In the genomic region with DNA sequence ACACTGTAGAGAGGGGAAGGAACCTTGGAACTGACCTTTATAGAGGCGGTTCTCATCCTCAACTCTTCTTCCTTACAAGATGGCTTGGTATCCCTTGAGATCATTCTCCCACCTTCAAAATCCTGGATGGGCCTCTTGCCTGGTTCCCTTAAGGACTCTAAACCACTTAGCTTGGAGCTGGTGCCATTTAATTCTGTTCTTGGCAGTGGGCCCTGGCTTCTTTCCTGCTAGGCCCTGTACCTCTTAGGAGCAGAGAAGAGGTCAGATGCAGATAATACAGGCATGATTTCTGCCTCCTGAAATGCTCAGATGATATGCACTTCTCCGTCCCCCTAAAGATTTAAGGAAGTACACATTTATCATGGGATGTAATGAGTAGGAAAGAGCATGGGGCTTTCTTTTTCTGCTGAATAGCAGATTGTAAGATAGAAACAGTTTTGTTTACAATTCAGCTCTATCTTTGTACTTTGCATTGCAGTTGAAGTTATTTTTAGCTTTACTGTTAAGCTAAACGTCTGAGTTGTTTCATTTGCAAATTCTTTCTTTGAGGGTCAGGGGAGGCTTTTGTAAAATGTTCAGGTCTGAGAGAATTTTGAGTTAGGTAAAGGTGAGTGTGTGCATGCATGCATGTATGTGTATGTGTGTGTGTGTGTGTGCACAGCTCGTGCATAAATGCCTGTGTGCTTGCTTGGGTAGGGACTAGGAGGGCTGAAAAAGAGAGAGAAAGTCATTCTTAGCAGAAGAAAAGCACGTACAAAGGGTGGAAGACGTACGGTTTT, we compare ENCODE assay signal across 8 cellular contexts.
DNase-seq lines count a peak whose midpoint lies in the region; ATAC-seq and TF ChIP-seq lines count a peak whose summit lies in the region.

No MANE protein-coding gene starts in this region.

- ATAC-seq in left lung (peak; percentile 85), GM18907 (IDR thresholded peaks at IDR 0.05; ENCODE audit: unreplicated experiment) (no peak)

- CTCF ChIA-PET in A673 (lab: Charles Lee): no interaction called here
- CTCF ChIA-PET in HEK293 (lab: Yijun Ruan, JAX): interaction anchor here (1.1 kb wide), 1 partner anchor 199 kb away, joined by 3 read pairs; no protein-coding TSS in a partner anchor

- H3K4me1 ChIP-seq in A673 (ENCODE audit: insufficient read depth, low read length, poor library complexity, severe bottlenecking) (peaks cover 9% of the 10 kb centered on the region), HEK293 (ENCODE audit: control insufficient read depth, insufficient read depth, low read length) (peaks cover 38% of the 10 kb centered on the region), left lung (peaks cover 12 to 16% of the 10 kb centered on the region in 2 donors), ascending aorta (peaks cover 2 to 15% of the 10 kb centered on the region in 2 donors)

- H3K27ac ChIP-seq in A673 (ENCODE audit: low read depth, low read length, poor library complexity, severe bottlenecking) (no peak overlapping the region), HEK293 (ENCODE audit: extremely low read depth, low read depth, low read length) (peak overlapping the region; percentile 52), left lung (no peak overlapping the region), ascending aorta (no peak overlapping the region)

- BruUV-seq in A673 (replicated peaks; lab: Mats Ljungman, UMichigan): no TSS peak

- H3K27me3 ChIP-seq in A673 (replicated peaks; ENCODE audit: insufficient read depth, low read depth, low read length, poor library complexity) (no peaks in the 10 kb centered on the region), left lung (no peaks in the 10 kb centered on the region), ascending aorta (no peaks in the 10 kb centered on the region)

- no peak overlapping the region for H3K4me3 ChIP-seq in A673 (ENCODE audit: low read depth, low read length, poor library complexity, severe bottlenecking)
- no peak overlapping the region for H3K4me3 ChIP-seq in HEK293 (ENCODE audit: low read depth, low read length)
- no peak overlapping the region for H3K4me3 ChIP-seq in left lung
- H3K4me3 ChIP-seq in ascending aorta: no peak overlapping the region

- H3K36me3 ChIP-seq in A673 (ENCODE audit: insufficient read depth, low read length, poor library complexity, severe bottlenecking) (no peaks in the 10 kb centered on the region), HEK293 (ENCODE audit: control insufficient read depth in 2 of 2, insufficient read depth in 1 of 2, low read length in 2 of 2) (no peaks in the 10 kb centered on the region), left lung (no peaks in the 10 kb centered on the region), ascending aorta (no peaks in the 10 kb centered on the region)

- intact Hi-C loops in A673 (cut with micrococcal nuclease; ENCODE audit: unreplicated experiment): no loop called here
- intact Hi-C loops in left lung (cut with DNase I): no loop called here
- intact Hi-C loops in ascending aorta (cut with DNase I): no loop called here

- TF ChIP-seq POLR2A in Raji (IDR thresholded peaks at IDR 0.05; ENCODE audit: insufficient read depth, low read depth, low read length): 0 out of 2 replicates have a peak, but pooled peaks have one; percentile 25

- TF ChIP-seq CTCF in A673 (conservative IDR thresholded peaks at IDR 0.05; ENCODE audit: low read depth, low read length) (no peak), HEK293 (tag by site-specific recombination; IDR thresholded peaks at IDR 0.05) (no peak), left lung (IDR thresholded peaks at IDR 0.05) (no peak), ascending aorta (IDR thresholded peaks at IDR 0.05) (no peak)

- DNase-seq in A673 (ENCODE audit: low spot score) (peak; percentile 26), left lung (peak in 1 of 2 donors; percentile 58), GM19238 (ENCODE audit: insufficient read length, low spot score) (no peak), activated gamma-delta T cell treated with Interleukin-2 at 50 U/mL for 16 hours (no peak), ascending aorta (ENCODE audit: low spot score in 2 of 2) (no peak)

- POLR2A ChIA-PET in A673 (lab: Charles Lee; ENCODE audit: low non-redundant PET): no interaction called here
- POLR2A ChIA-PET in HEK293 (lab: Yijun Ruan, JAX): no interaction called here

- H3K9me3 ChIP-seq in A673 (ENCODE audit: low read depth, low read length, poor library complexity, severe bottlenecking) (no peaks in the 10 kb centered on the region), HEK293 (ENCODE audit: control insufficient read depth, insufficient read depth, low read depth, low read length) (no peaks in the 10 kb centered on the region), left lung (no peaks in the 10 kb centered on the region), ascending aorta (no peaks in the 10 kb centered on the region)

TF ChIP-seq in HEK293, 187 proteins besides CTCF, POLR2A, EP300 and RAD21:
- TF ChIP-seq ZSCAN23 (tag by site-specific recombination; IDR thresholded peaks at IDR 0.05) (no peak), ZNF692 (tag by site-specific recombination; IDR thresholded peaks at IDR 0.05) (0 out of 2 replicates have a peak, but pooled peaks have one; percentile 15)
- TF ChIP-seq, protein P1, sequence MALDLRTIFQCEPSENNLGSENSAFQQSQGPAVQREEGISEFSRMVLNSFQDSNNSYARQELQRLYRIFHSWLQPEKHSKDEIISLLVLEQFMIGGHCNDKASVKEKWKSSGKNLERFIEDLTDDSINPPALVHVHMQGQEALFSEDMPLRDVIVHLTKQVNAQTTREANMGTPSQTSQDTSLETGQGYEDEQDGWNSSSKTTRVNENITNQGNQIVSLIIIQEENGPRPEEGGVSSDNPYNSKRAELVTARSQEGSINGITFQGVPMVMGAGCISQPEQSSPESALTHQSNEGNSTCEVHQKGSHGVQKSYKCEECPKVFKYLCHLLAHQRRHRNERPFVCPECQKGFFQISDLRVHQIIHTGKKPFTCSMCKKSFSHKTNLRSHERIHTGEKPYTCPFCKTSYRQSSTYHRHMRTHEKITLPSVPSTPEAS (tag by site-specific recombination; IDR thresholded peaks at IDR 0.05): peak; percentile 41; the same call in 1 of the 2 replicates
